In the genomic region with DNA sequence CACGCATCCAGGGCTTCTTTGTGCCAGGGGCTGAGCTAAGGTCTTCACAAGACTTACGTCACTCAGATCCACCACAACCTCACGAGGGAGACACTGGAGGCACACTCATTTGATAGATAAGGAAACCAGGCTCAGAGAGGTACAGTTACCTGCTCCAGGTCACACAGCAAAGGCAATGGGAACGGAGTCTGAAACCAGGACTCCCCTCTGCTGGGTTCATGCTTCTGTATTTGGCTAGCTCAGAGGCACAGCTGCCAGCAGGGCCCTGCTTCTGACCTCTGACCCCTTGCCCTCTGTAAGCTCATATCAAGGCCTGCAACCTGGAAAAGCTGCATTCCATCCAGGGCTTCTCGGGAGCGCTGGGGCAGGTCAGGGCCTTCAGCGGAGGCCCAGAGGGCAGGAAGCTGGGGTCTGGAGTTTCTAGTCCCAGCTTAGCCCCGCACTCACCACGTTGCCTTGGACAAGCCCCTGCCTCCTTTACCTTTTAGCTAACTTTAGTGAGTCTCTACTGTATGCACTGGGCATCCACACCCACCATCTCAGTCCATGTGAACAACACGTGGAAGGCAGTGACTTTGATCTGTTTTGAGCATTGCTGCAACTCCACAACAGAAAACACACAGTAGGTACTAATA, we compare ENCODE assay signal across 12 cellular contexts. TPM values are rescaled to one million over a fixed set of nuclear protein-coding genes. Genes with fewer than 3 reads are reported as not detected.
DNase-seq lines count a peak whose midpoint lies in the region; ATAC-seq and TF ChIP-seq lines count a peak whose summit lies in the region.
"Had no signal": no experiment of that assay in that cellular context is flagged by ENCODE, and none has a peak within 500 bp of the region (broad histone marks: within the 10 kb centered on the region; RNA-seq: fewer than 3 reads in every experiment).

No MANE protein-coding gene starts in this region.

- H3K4me1 ChIP-seq in H9 (ENCODE audit: insufficient read depth, low read length) = no peaks in the 10 kb centered on the region
- H3K4me1 ChIP-seq in mesenchymal stem cell (ENCODE audit: control insufficient read depth, insufficient read depth, low read depth, low read length) = peaks cover 57% of the 10 kb centered on the region
- peaks cover 27 to 100% (median 73%) of the 10 kb centered on the region in 6 donors for H3K4me1 ChIP-seq in spleen

- H2BK20ac ChIP-seq in H9 (ENCODE audit: low read depth, low read length, poor library complexity, severe bottlenecking) = no peak overlapping the region

- H3K9ac ChIP-seq in H9 (ENCODE audit: extremely low read depth, insufficient read length, low read length) = peak overlapping the region; percentile 9
- H3K9ac ChIP-seq in mesenchymal stem cell (ENCODE audit: low read length) = peak overlapping the region; percentile 0

- H2BK5ac ChIP-seq in H9 (ENCODE audit: insufficient read length, low read length) (no peak overlapping the region), mesenchymal stem cell (ENCODE audit: low read depth, low read length, poor library complexity, severe bottlenecking) (no peak overlapping the region)

- H3T11ph ChIP-seq in H9 (ENCODE audit: low read length) = no peak overlapping the region

- TF ChIP-seq CTCF in H9 (conservative IDR thresholded peaks at IDR 0.05) = no peak
- no peak for TF ChIP-seq CTCF in coronary artery (IDR thresholded peaks at IDR 0.05)
- TF ChIP-seq CTCF in spleen (IDR thresholded peaks at IDR 0.05 in 8 of 11, conservative IDR thresholded peaks at IDR 0.05 in 3 of 11) = no peak

- DNase-seq in H9 (no peak), coronary artery (ENCODE audit: low spot score) (no peak), mesenchymal stem cell (no peak), spleen (no peak), NCI-H1092 treated with DMSO at 0.1 percent for 48 hours (lab: John Stamatoyannopoulos, UW) (no peak), T-helper 17 cell (no peak), ureter (ENCODE audit: low spot score) (no peak)
- DNase-seq: effector memory CD8-positive, alpha-beta T cell; NCI-H2107 had no signal

- H3K4me3 ChIP-seq in coronary artery = peak overlapping the region; percentile 37
- H3K4me3 ChIP-seq in mesenchymal stem cell (ENCODE audit: insufficient read depth in 1 of 2, low read depth in 1 of 2, low read length in 2 of 2) = no peak overlapping the region
- no peak overlapping the region for H3K4me3 ChIP-seq in spleen

- no peak overlapping the region for H3K56ac ChIP-seq in H9 (ENCODE audit: insufficient read length, low read depth, low read length)

- H3K27ac Mint-ChIP-seq in H9 = peak overlapping the region in 2 of 3 experiments; percentile 22 to 73; a peak in 2 of 7 replicates
- H3K27ac Mint-ChIP-seq in T-helper 17 cell = no peak overlapping the region
- H3K27ac Mint-ChIP-seq: activated naive CD8-positive, alpha-beta T cell; effector memory CD8-positive, alpha-beta T cell; T-helper 2 cell treated with Interferon-gamma antibody and Interleukin-4, amounts not matched to agents 5 μg/mL and 100 μg/mL, for 36 hours had no signal

- no peak overlapping the region for H4K5ac ChIP-seq in H9 (ENCODE audit: insufficient read length, low read depth, low read length)

- H4K91ac ChIP-seq in H9 (ENCODE audit: insufficient read length, low read depth, low read length) (no peak overlapping the region), mesenchymal stem cell (ENCODE audit: low read length) (no peak overlapping the region)

- H2BK120ac ChIP-seq in H9 (ENCODE audit: low read depth, low read length, poor library complexity, severe bottlenecking) (no peak overlapping the region), mesenchymal stem cell (ENCODE audit: low read depth, low read length) (no peak overlapping the region)

- H3K23ac ChIP-seq in H9 (ENCODE audit: insufficient read length, low read depth, low read length) (no peak overlapping the region), mesenchymal stem cell (ENCODE audit: low read length in 2 of 2) (no peak overlapping the region)

- no peaks in the 10 kb centered on the region for H3K79me2 ChIP-seq in H9 (ENCODE audit: insufficient read depth, low read length)

- H2BK15ac ChIP-seq in H9 (ENCODE audit: low read depth, low read length) (no peak overlapping the region), mesenchymal stem cell (ENCODE audit: low read depth, poor library complexity, severe bottlenecking) (no peak overlapping the region)

- TF ChIP-seq POLR2A in spleen (IDR thresholded peaks at IDR 0.05) = no peak

- no peak overlapping the region for H2AFZ ChIP-seq in H9 (ENCODE audit: low read length)
- H2AFZ ChIP-seq in mesenchymal stem cell (ENCODE audit: low read depth, low read length) = no peak overlapping the region

- H3K27me3 Mint-ChIP-seq in H9 (ENCODE audit: low read depth) = no peaks in the 10 kb centered on the region
- peaks cover 4% of the 10 kb centered on the region for H3K27me3 Mint-ChIP-seq in T-helper 17 cell
- H3K27me3 Mint-ChIP-seq: activated naive CD8-positive, alpha-beta T cell had no signal

- no CpG with 5 or more reads among the region's 10 CpGs for WGBS in H9 (ENCODE audit: extremely low coverage, insufficient read length, low lambda C conversion rate)
- 76% methylated on average over 10 of the region's 10 CpGs for WGBS in mesenchymal stem cell
- 62 to 71% (median 66%) methylated on average over 4 to 10 of the region's 10 CpGs for WGBS in spleen, 5 donors

- H3K23me2 ChIP-seq in H9 (ENCODE audit: insufficient read length, low read depth, low read length, poor library complexity, severe bottlenecking) = no peaks in the 10 kb centered on the region

- ATAC-seq in T-helper 17 cell = no peak
- ATAC-seq in GM18858 (IDR thresholded peaks at IDR 0.05; ENCODE audit: unreplicated experiment) = no peak
- ATAC-seq: effector memory CD8-positive, alpha-beta T cell had no signal

- peaks cover 0 to 4% (median 4%) of the 10 kb centered on the region in 3 experiments; a peak in 5 of 7 replicates for H3K36me3 Mint-ChIP-seq in H9 (ENCODE audit: insufficient read depth in 1 of 3, low read depth in 3 of 3)
- H3K36me3 Mint-ChIP-seq in T-helper 17 cell (ENCODE audit: low read depth) = no peaks in the 10 kb centered on the region
- H3K36me3 Mint-ChIP-seq: activated naive CD8-positive, alpha-beta T cell had no signal

- no peak overlapping the region for H2BK12ac ChIP-seq in H9 (ENCODE audit: insufficient read length, low read depth, low read length)
- no peak overlapping the region for H2BK12ac ChIP-seq in mesenchymal stem cell (ENCODE audit: low read length in 2 of 2)

- H3K4me1 Mint-ChIP-seq in H9 (peaks cover 15 to 28% of the 10 kb centered on the region in 2 experiments), T-helper 17 cell (peaks cover 3% of the 10 kb centered on the region)

- no peak overlapping the region for H3K4ac ChIP-seq in H9 (ENCODE audit: low read depth, low read length)
- H3K4ac ChIP-seq in mesenchymal stem cell (ENCODE audit: low read depth in 1 of 2, low read length in 2 of 2) = no peak overlapping the region

- H3K4me2 ChIP-seq in H9 (ENCODE audit: insufficient read depth, insufficient read length, low read length) (no peak overlapping the region), mesenchymal stem cell (ENCODE audit: low read length, poor library complexity, severe bottlenecking) (no peak overlapping the region)

- H3K27me3 ChIP-seq in H9 (ENCODE audit: insufficient read depth, low read length) (no peaks in the 10 kb centered on the region), mesenchymal stem cell (ENCODE audit: control insufficient read depth in 1 of 2, insufficient read depth in 1 of 2, low read length in 2 of 2) (no peaks in the 10 kb centered on the region), spleen (replicated peaks in 1 of 7) (no peaks in the 10 kb centered on the region)

- peaks cover 7 to 60% of the 10 kb centered on the region in 2 experiments for H3K36me3 ChIP-seq in mesenchymal stem cell (ENCODE audit: control insufficient read depth in 1 of 2, insufficient read depth in 2 of 2, low read depth in 1 of 2, low read length in 2 of 2)
- H3K36me3 ChIP-seq in spleen = no peaks in the 10 kb centered on the region

- H2AK5ac ChIP-seq in H9 (ENCODE audit: insufficient read length, low read length) = no peak overlapping the region
- H2AK5ac ChIP-seq in mesenchymal stem cell (ENCODE audit: low read length, severe bottlenecking) = peak overlapping the region; percentile 27

- H3K9me3 Mint-ChIP-seq in H9 = no peaks in the 10 kb centered on the region; a peak in 1 of 5 replicates
- H3K9me3 Mint-ChIP-seq: effector memory CD8-positive, alpha-beta T cell; T-helper 2 cell treated with Interferon-gamma antibody and Interleukin-4, amounts not matched to agents 5 μg/mL and 100 μg/mL, for 36 hours had no signal

- H3K18ac ChIP-seq in H9 (ENCODE audit: insufficient read length, low read depth, low read length) (no peak overlapping the region), mesenchymal stem cell (ENCODE audit: low read depth in 1 of 2, low read length in 2 of 2) (peak overlapping the region in 1 of 2 experiments; percentile 38)

- intact Hi-C loops in spleen (cut with DNase I; ENCODE audit: low total_unique reads) = no loop called here

- H3K14ac ChIP-seq in H9 (ENCODE audit: insufficient read depth, low read length) (no peak overlapping the region), mesenchymal stem cell (ENCODE audit: low read length in 2 of 2) (peak overlapping the region in 1 of 2 experiments; percentile 6)

- no peaks in the 10 kb centered on the region for H4K20me1 ChIP-seq in H9 (ENCODE audit: control insufficient read depth, insufficient read depth, insufficient read length)

- no peak overlapping the region for H4K8ac ChIP-seq in H9 (replicated peaks; ENCODE audit: insufficient read length, low read depth, low read length)
- no peak overlapping the region for H4K8ac ChIP-seq in mesenchymal stem cell (ENCODE audit: low read length)

- H3K9me3 ChIP-seq in H9 (ENCODE audit: control insufficient read depth, low read depth, low read length) (no peaks in the 10 kb centered on the region), mesenchymal stem cell (ENCODE audit: control insufficient read depth, low read length) (no peaks in the 10 kb centered on the region), spleen (no peaks in the 10 kb centered on the region), T-helper 17 cell (ENCODE audit: control insufficient read depth, low read length, poor library complexity, severe bottlenecking) (no peaks in the 10 kb centered on the region)

- H3K4me3 Mint-ChIP-seq in H9 = no peak overlapping the region
- H3K4me3 Mint-ChIP-seq in T-helper 17 cell = no peak overlapping the region
- H3K4me3 Mint-ChIP-seq: activated naive CD8-positive, alpha-beta T cell; effector memory CD8-positive, alpha-beta T cell; T-helper 2 cell treated with Interferon-gamma antibody and Interleukin-4, amounts not matched to agents 5 μg/mL and 100 μg/mL, for 36 hours had no signal

- no peak overlapping the region for H3K27ac ChIP-seq in H9 (ENCODE audit: insufficient read length, low read depth, low read length)
- peak overlapping the region; percentile 95 to 96 for H3K27ac ChIP-seq in coronary artery
- H3K27ac ChIP-seq in mesenchymal stem cell (ENCODE audit: low read length, poor library complexity, severe bottlenecking) = no peak overlapping the region
- H3K27ac ChIP-seq in spleen = peak overlapping the region in 5 of 8 donors; percentile 23 to 77 (median 60)

- H3K79me1 ChIP-seq in H9 (ENCODE audit: insufficient read depth, low read depth, low read length, poor library complexity, severe bottlenecking) (no peaks in the 10 kb centered on the region), mesenchymal stem cell (replicated peaks; ENCODE audit: low read length, poor library complexity, severe bottlenecking) (peaks cover 44% of the 10 kb centered on the region)

RNA-seq across cellular contexts. Expression of a gene that starts 34.6 kb away (rescaled TPM):
- total RNA-seq in H9 (2021) = 80.8 and 90.0 TPM in 2 replicates
- polyA plus RNA-seq in mesenchymal stem cell (2013, experiment 1 of 2) = 26.3 TPM
- polyA plus RNA-seq in mesenchymal stem cell (2013, experiment 2 of 2) = 21.0 TPM
- total RNA-seq in spleen = 100 to 1,000 TPM in 6 of 7 donors, 10 to 100 TPM in 1; 69.7 to 395 (median 178) TPM
- polyA plus RNA-seq in spleen = 10 to 100 TPM; 14.4 to 63.5 (median 15.0) TPM
- 1 to 10 TPM; 1.2 to 1.6 TPM for total RNA-seq in T-helper 17 cell
- total RNA-seq in ureter = 298 TPM

Comparison
In these comparisons a context has a peak if more than half of its experiments do, and no peak if none do; other contexts are left out.
1. H3K27ac ChIP-seq: peak in coronary artery (2 of 2) and spleen (5 of 8); none in H9 (single experiment) and mesenchymal stem cell (single experiment).
2. RNA of a gene that starts 34.6 kb away (total RNA-seq): 298 TPM in ureter (single experiment), 69.7 to 395 TPM in spleen and 80.8 to 90.0 TPM in H9; 1.2 to 1.6 TPM in T-helper 17 cell; every median in the first group is over 10 times any median in the second.